ENCODE assay signal across 8 cellular contexts in the genomic region with DNA sequence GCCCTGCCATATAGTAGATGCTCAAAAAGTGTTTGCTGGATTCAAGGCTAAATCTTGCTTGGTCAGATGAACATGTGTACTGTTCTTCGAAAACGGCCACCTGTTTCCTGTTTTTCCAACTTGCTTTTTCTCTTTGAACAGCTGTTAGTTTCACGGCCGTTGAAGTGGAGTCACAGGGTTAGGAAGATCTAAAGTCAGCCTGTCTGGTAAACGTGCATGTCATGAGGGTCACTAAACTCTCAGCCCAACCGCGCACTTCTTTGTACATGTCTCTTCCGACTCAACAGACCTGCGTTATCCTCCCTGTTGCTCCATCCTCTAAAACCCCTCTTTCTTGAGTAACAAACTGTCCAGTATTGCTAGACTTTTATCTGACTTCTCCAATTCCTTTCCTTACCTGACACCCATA.
A peak's percentile ranks its signal among the peaks of the same experiment; 100 is the strongest.
DNase-seq lines count a peak whose midpoint lies in the region; ATAC-seq, FAIRE-seq and TF ChIP-seq lines count a peak whose summit lies in the region.

No MANE protein-coding gene starts in this region.

- no peaks in the 10 kb centered on the region for H3F3A ChIP-seq in DOHH2 (ENCODE audit: control insufficient read depth, insufficient read depth)

- peak overlapping the region; percentile 54 for H3K27ac ChIP-seq in DOHH2 (ENCODE audit: low read depth, low read length)
- H3K27ac ChIP-seq in gastroesophageal sphincter = peak overlapping the region in 2 of 4 donors; percentile 17 to 22
- no peak overlapping the region for H3K27ac ChIP-seq in vagina

- H3K36me3 ChIP-seq in DOHH2 (ENCODE audit: control insufficient read depth, low read length) = no peaks in the 10 kb centered on the region
- H3K36me3 ChIP-seq in gastroesophageal sphincter = no peaks in the 10 kb centered on the region
- no peaks in the 10 kb centered on the region for H3K36me3 ChIP-seq in vagina

- H3K9me3 ChIP-seq in DOHH2 (ENCODE audit: control insufficient read depth, insufficient read depth, low read length) (0 out of 2 replicates have a peak, but pooled peaks cover 2% of the 10 kb centered on the region), gastroesophageal sphincter (no peaks in the 10 kb centered on the region), vagina (no peaks in the 10 kb centered on the region)

- ATAC-seq in GM19455 (IDR thresholded peaks at IDR 0.05; ENCODE audit: unreplicated experiment) = peak; percentile 53
- ATAC-seq in HG03354 (IDR thresholded peaks at IDR 0.05; ENCODE audit: poor library complexity, severe bottlenecking, unreplicated experiment) = peak; percentile 63
- peak; percentile 64 for ATAC-seq in gastroesophageal sphincter

- H3K4me1 ChIP-seq in DOHH2 (ENCODE audit: control insufficient read depth, low read length) = peaks cover 41% of the 10 kb centered on the region
- H3K4me1 ChIP-seq in gastroesophageal sphincter = peaks cover 4 to 19% (median 9%) of the 10 kb centered on the region in 3 donors
- peaks cover 15% of the 10 kb centered on the region for H3K4me1 ChIP-seq in vagina

- H3K4me3 ChIP-seq in DOHH2 (ENCODE audit: low read length) = peak overlapping the region; percentile 37
- H3K4me3 ChIP-seq in gastroesophageal sphincter = no peak overlapping the region
- no peak overlapping the region for H3K4me3 ChIP-seq in vagina

- TF ChIP-seq EP300 in gastroesophageal sphincter (IDR thresholded peaks at IDR 0.05) = no peak

- intact Hi-C loops in vagina (cut with DNase I) = no loop called here

- 65 to 80% methylated on average over 3 to 9 of the region's 9 CpGs for WGBS in gastroesophageal sphincter (ENCODE audit: low coverage in 1 of 2), 2 donors

- no peaks in the 10 kb centered on the region for H4K20me1 ChIP-seq in DOHH2 (ENCODE audit: control insufficient read depth, insufficient read depth, low read depth, low read length)

- DNase-seq in NCI-H345 (lab: John Stamatoyannopoulos, UW) = no peak
- DNase-seq in urothelium cell line (ENCODE audit: low spot score) = no peak
- no peak for DNase-seq in vagina (ENCODE audit: extremely low spot score in 2 of 2)
- no peak for DNase-seq in RCC 7860 (ENCODE audit: low spot score)

- H3K9me2 ChIP-seq in DOHH2 (replicated peaks; ENCODE audit: control insufficient read depth, low read length) = no peaks in the 10 kb centered on the region

- no peaks in the 10 kb centered on the region for H3K79me2 ChIP-seq in DOHH2 (ENCODE audit: control insufficient read depth, low read length)

- H3K27me3 ChIP-seq in DOHH2 (ENCODE audit: control insufficient read depth, low read length) = no peaks in the 10 kb centered on the region
- H3K27me3 ChIP-seq in gastroesophageal sphincter = no peaks in the 10 kb centered on the region
- no peaks in the 10 kb centered on the region for H3K27me3 ChIP-seq in vagina

- TF ChIP-seq CTCF in DOHH2 (IDR thresholded peaks at IDR 0.05; ENCODE audit: low read depth, low read length, poor library complexity, severe bottlenecking) (no peak), gastroesophageal sphincter (IDR thresholded peaks at IDR 0.05) (no peak), vagina (IDR thresholded peaks at IDR 0.05) (no peak)

- TF ChIP-seq POLR2A in gastroesophageal sphincter (IDR thresholded peaks at IDR 0.05) (no peak), vagina (IDR thresholded peaks at IDR 0.05) (no peak)

- FAIRE-seq in urothelium cell line (lab: Jason Lieb, UNC) (no peak), RCC 7860 (lab: Jason Lieb, UNC) (no peak)

- peak overlapping the region; percentile 53 for H3K4me2 ChIP-seq in DOHH2 (ENCODE audit: low read length)
